In genomic region chr15:75368689-75369239, GRCh38 we compare ENCODE assay signal across 8 cellular contexts. TPM values are rescaled to one million over a fixed set of nuclear protein-coding genes. Genes with fewer than 3 reads are reported as not detected.
DNase-seq lines count a peak whose midpoint lies in the region; ATAC-seq, FAIRE-seq and TF ChIP-seq lines count a peak whose summit lies in the region.

No MANE protein-coding gene starts in this region.

- H2AFZ ChIP-seq in osteoblast (ENCODE audit: low read length) = peak overlapping the region; percentile 53

- peaks cover 17% of the 10 kb centered on the region for H3K79me2 ChIP-seq in osteoblast (ENCODE audit: insufficient read depth, low read length)

- TF ChIP-seq POLR2A in A549 (IDR thresholded peaks at IDR 0.05; ENCODE audit: low read length) (no peak), esophagus squamous epithelium (IDR thresholded peaks at IDR 0.05) (no peak)

- ATAC-seq in A549 = peak; percentile 3 to 7; a peak in 4 of 6 replicates
- ATAC-seq in GM19351 (IDR thresholded peaks at IDR 0.05; ENCODE audit: unreplicated experiment) = peak; percentile 2
- no peak for ATAC-seq in HG03159 (IDR thresholded peaks at IDR 0.05; ENCODE audit: unreplicated experiment)
- ATAC-seq in HG03139 (IDR thresholded peaks at IDR 0.05; ENCODE audit: unreplicated experiment) = no peak

- no peak for TF ChIP-seq RAD21 in A549 (conservative IDR thresholded peaks at IDR 0.05 in 1 of 2, IDR thresholded peaks at IDR 0.05 in 1 of 2)

- CTCF ChIA-PET in A549 (lab: Yijun Ruan, JAX) = interaction anchor here (0.6 to 4.4 kb wide), 34 partner anchors 7 to 600 kb away, joined by 3 to 72 read pairs (median 8); partner anchors contain the start of genes IMP3, PTPN9, SIN3A and SNX33

- TF ChIP-seq EP300 in A549 (IDR thresholded peaks at IDR 0.05) = no peak

- H3K4me1 ChIP-seq in A549 (peaks cover 21% of the 10 kb centered on the region), SJSA1 (replicated peaks) (peaks cover 18% of the 10 kb centered on the region), esophagus squamous epithelium (peaks cover 8 to 56% (median 32%) of the 10 kb centered on the region in 3 donors), osteoblast (ENCODE audit: insufficient read depth, low read length) (peaks cover 21% of the 10 kb centered on the region)

- H3K9me3 ChIP-seq in A549 (no peaks in the 10 kb centered on the region), SJSA1 (replicated peaks) (no peaks in the 10 kb centered on the region), esophagus squamous epithelium (no peaks in the 10 kb centered on the region), osteoblast (ENCODE audit: low read depth, low read length) (no peaks in the 10 kb centered on the region)

- peaks cover 78% of the 10 kb centered on the region for H3K36me3 ChIP-seq in SJSA1
- peaks cover 21 to 79% (median 30%) of the 10 kb centered on the region in 3 donors for H3K36me3 ChIP-seq in esophagus squamous epithelium
- peaks cover 61% of the 10 kb centered on the region for H3K36me3 ChIP-seq in osteoblast (ENCODE audit: insufficient read depth, low read length)

- intact Hi-C loops in esophagus squamous epithelium (cut with DNase I) = no loop called here

- H3K4me2 ChIP-seq in A549 (peak overlapping the region; percentile 97), osteoblast (ENCODE audit: insufficient read depth, low read length) (peak overlapping the region; percentile 89)

- peak overlapping the region; percentile 93 to 95 for H3K27ac ChIP-seq in A549
- peak overlapping the region; percentile 80; the same call in 1 of the 2 replicates for H3K27ac ChIP-seq in SJSA1
- peak overlapping the region; percentile 98 to 100 (median 100) for H3K27ac ChIP-seq in esophagus squamous epithelium
- H3K27ac ChIP-seq in osteoblast (ENCODE audit: low read depth, low read length) = peak overlapping the region; percentile 62

- WGBS in A549 (ENCODE audit: missing lambda C conversion rate) = 12% methylated on average over 23 of the region's 23 CpGs
- 4 to 12% methylated on average over 13 to 17 of the region's 23 CpGs for WGBS in esophagus squamous epithelium, 2 donors

- H4K20me1 ChIP-seq in osteoblast (ENCODE audit: insufficient read depth, low read length) = peaks cover 12% of the 10 kb centered on the region

- no peak for TF ChIP-seq CTCF in A549 (IDR thresholded peaks at IDR 0.05)
- peak in 2 of 6 experiments; percentile 2 to 14 for TF ChIP-seq CTCF in esophagus squamous epithelium (IDR thresholded peaks at IDR 0.05)
- TF ChIP-seq CTCF in osteoblast (IDR thresholded peaks at IDR 0.05; ENCODE audit: extremely low read depth, low read depth, low read length) = no peak

- POLR2A ChIA-PET in A549 (lab: Yijun Ruan, JAX) = interaction anchor here (0.5 to 4.2 kb wide), 33 partner anchors 8 to 551 kb away, joined by 3 to 148 read pairs (median 6); partner anchors contain the start of genes IMP3, PTPN9, SIN3A and SNUPN

- H3K4me3 ChIP-seq in A549 (peak overlapping the region; percentile 81), SJSA1 (peak overlapping the region; percentile 78), esophagus squamous epithelium (peak overlapping the region; percentile 80 to 100 (median 98)), osteoblast (ENCODE audit: insufficient read depth, low read length) (peak overlapping the region; percentile 88)

- H3K27me3 ChIP-seq in SJSA1 (replicated peaks) (no peaks in the 10 kb centered on the region), esophagus squamous epithelium (no peaks in the 10 kb centered on the region), osteoblast (ENCODE audit: insufficient read depth, low read length) (no peaks in the 10 kb centered on the region)

- no peak for DNase-seq in A549 (ENCODE audit: low read depth in 1 of 2, low spot score in 1 of 2)
- DNase-seq in SJSA1 (ENCODE audit: low read depth in 1 of 2, low spot score in 2 of 2) = no peak
- DNase-seq in esophagus squamous epithelium (lab: John Stamatoyannopoulos, UW) = no peak
- DNase-seq in osteoblast (ENCODE audit: insufficient read length, low spot score, missing footprints) = peak; percentile 27
- no peak for DNase-seq in cerebellar cortex (ENCODE audit: low spot score)

- peak; percentile 13 for FAIRE-seq in A549 (lab: Jason Lieb, UNC)

TF ChIP-seq in A549, 52 proteins besides CTCF, POLR2A, EP300 and RAD21 (continues in another document):
- TF ChIP-seq RNF2 (IDR thresholded peaks at IDR 0.05; ENCODE audit: borderline replicate concordance, low read depth) = no peak
- TF ChIP-seq POLR2AphosphoS2 (conservative IDR thresholded peaks at IDR 0.05; ENCODE audit: low read length) = peak; percentile 27; the same call in 1 of the 2 replicates
- TF ChIP-seq ESRRA (IDR thresholded peaks at IDR 0.05; ENCODE audit: borderline replicate concordance, low read length) = no peak
- no peak for TF ChIP-seq HDAC2 (IDR thresholded peaks at IDR 0.05)
- TF ChIP-seq JUNB (IDR thresholded peaks at IDR 0.05) = no peak
- no peak for TF ChIP-seq CBX8 (IDR thresholded peaks at IDR 0.05)
- TF ChIP-seq ZSCAN20 (CRISPR knock-in tag; IDR thresholded peaks at IDR 0.05) = no peak
- no peak for TF ChIP-seq USF2 (IDR thresholded peaks at IDR 0.05)
- TF ChIP-seq HOXA7 (CRISPR knock-in tag; IDR thresholded peaks at IDR 0.05) = 0 out of 2 replicates have a peak, but pooled peaks have one; percentile 23
- no peak for TF ChIP-seq CBX2 (IDR thresholded peaks at IDR 0.05; ENCODE audit: borderline replicate concordance, low read depth)
- TF ChIP-seq PHF8 (IDR thresholded peaks at IDR 0.05; ENCODE audit: borderline replicate concordance, low read depth) = no peak
- peak; percentile 50; the same call in 1 of the 2 replicates for TF ChIP-seq HOXB5 (CRISPR knock-in tag; IDR thresholded peaks at IDR 0.05)
- TF ChIP-seq KDM5A (IDR thresholded peaks at IDR 0.05) = peak; percentile 42; the same call in 1 of the 2 replicates
- TF ChIP-seq ZC3H11A (IDR thresholded peaks at IDR 0.05) = no peak
- TF ChIP-seq HMGXB4 (CRISPR knock-in tag; IDR thresholded peaks at IDR 0.05; ENCODE audit: borderline replicate concordance) = no peak
- no peak for TF ChIP-seq NPAS2 (CRISPR knock-in tag; IDR thresholded peaks at IDR 0.05; ENCODE audit: borderline replicate concordance)
- no peak for TF ChIP-seq FOSL2 (IDR thresholded peaks at IDR 0.05)
- no peak for TF ChIP-seq FOSL2 (CRISPR knock-in tag; IDR thresholded peaks at IDR 0.05)
- TF ChIP-seq FOSB (CRISPR knock-in tag; IDR thresholded peaks at IDR 0.05) = peak; percentile 41; the same call in 1 of the 2 replicates
- TF ChIP-seq NFE2L2 (conservative IDR thresholded peaks at IDR 0.05; ENCODE audit: low read length) = no peak
- TF ChIP-seq EHF (CRISPR knock-in tag; IDR thresholded peaks at IDR 0.05) = no peak
- no peak for TF ChIP-seq RCOR1 (IDR thresholded peaks at IDR 0.05; ENCODE audit: low read depth, low read length)
- TF ChIP-seq RARB (CRISPR knock-in tag; IDR thresholded peaks at IDR 0.05) = no peak

RNA-seq across cellular contexts. Expression of gene MAN2C1, which starts 0.4 kb away (rescaled TPM):
- polyA plus RNA-seq in A549 (2011; rRNA removed) (47.7 and 66.3 TPM in 2 replicates), A549 (2017; fragmentation: RNase III; extraction: RNeasy Plus Mini Kit Qiagen cat#74134 plus additional on column Dnase treatment) (114 to 126 TPM (median 117 TPM) in 3 replicates)
- 62.7 and 70.5 TPM in 2 replicates for polyA plus RNA-seq in A549 (2012; cell fraction: cytosol; rRNA removed)
- 983 and 1,042 TPM in 2 replicates for polyA plus RNA-seq in A549 (2012; cell fraction: nucleus; rRNA removed)
- polyA minus RNA-seq in A549 (2011; rRNA and poly(A)+ RNA removed) = 91.7 and 99.0 TPM in 2 replicates
- 55.7 and 122 TPM in 2 replicates for total RNA-seq in SJSA1 (2014; rRNA removed; shearing (Covaris generic))
- total RNA-seq in esophagus squamous epithelium (100 to 1,000 TPM in 2 of 4 donors, 10 to 100 TPM in 2; 60.3 to 134 (median 83.8) TPM), osteoblast (123 and 142 TPM in 2 replicates)

RNA-seq across cellular contexts. Expression of gene NEIL1, which starts 21.9 kb away (rescaled TPM):
- 3.2 and 5.6 TPM in 2 replicates for polyA plus RNA-seq in A549 (2011; rRNA removed)
- polyA plus RNA-seq in A549 (2012; cell fraction: cytosol; rRNA removed) = 3.0 and 3.5 TPM in 2 replicates
- polyA plus RNA-seq in A549 (2012; cell fraction: nucleus; rRNA removed) = 23.0 and 26.2 TPM in 2 replicates
- polyA plus RNA-seq in A549 (2017; fragmentation: RNase III; extraction: RNeasy Plus Mini Kit Qiagen cat#74134 plus additional on column Dnase treatment) = 4.9 to 7.2 TPM (median 6.8 TPM) in 3 replicates
- polyA minus RNA-seq in A549 (2011; rRNA and poly(A)+ RNA removed) = 0.58 and 1.9 TPM in 2 replicates
- total RNA-seq in SJSA1 (2014; rRNA removed; shearing (Covaris generic)) = 0.29 and 1.6 TPM in 2 replicates
- 10 to 100 TPM in 2 of 4 donors, 1 to 10 TPM in 2; 7.9 to 58.0 (median 10.9) TPM for total RNA-seq in esophagus squamous epithelium
- 3.6 and 5.0 TPM in 2 replicates for total RNA-seq in osteoblast

RNA-seq across cellular contexts. Expression of gene COMMD4, which starts 32.9 kb away (rescaled TPM):
- polyA plus RNA-seq in A549 (2011; rRNA removed) (88.0 and 98.3 TPM in 2 replicates), A549 (2017; fragmentation: RNase III; extraction: RNeasy Plus Mini Kit Qiagen cat#74134 plus additional on column Dnase treatment) (203 to 222 TPM (median 220 TPM) in 3 replicates)
- 396 and 403 TPM in 2 replicates for polyA plus RNA-seq in A549 (2012; cell fraction: cytosol; rRNA removed)
- 402 and 454 TPM in 2 replicates for polyA plus RNA-seq in A549 (2012; cell fraction: nucleus; rRNA removed)
- polyA minus RNA-seq in A549 (2011; rRNA and poly(A)+ RNA removed) = 38.3 and 50.6 TPM in 2 replicates
- 106 and 156 TPM in 2 replicates for total RNA-seq in SJSA1 (2014; rRNA removed; shearing (Covaris generic))
- total RNA-seq in esophagus squamous epithelium (10 to 100 TPM; 35.5 to 54.4 (median 44.5) TPM), osteoblast (67.2 and 68.4 TPM in 2 replicates)

Comparison
In these comparisons a context has a peak if more than half of its experiments do, and no peak if none do; other contexts are left out.
1. ATAC-seq: peak in A549 (2 of 2) and GM19351 (single experiment); none in HG03159 (single experiment) and HG03139 (single experiment).
2. Peak in every context shown above with its lines, with median percentiles within 50 percentile points of each other: H3K27ac ChIP-seq and H3K4me3 ChIP-seq.